ENCODE assay signal across 8 cellular contexts in genomic region chr2:263774-264492, GRCh38. TPM values are rescaled to one million over a fixed set of nuclear protein-coding genes. Genes with fewer than 3 reads are reported as not detected.
DNase-seq lines count a peak whose midpoint lies in the region; ATAC-seq and TF ChIP-seq lines count a peak whose summit lies in the region.

Gene SH3YL1 (minus strand): TSS chr2:264032. CDS start chr2:263984, 48 bp downstream.

- no TSS peak for BruUV-seq in PC-3 (replicated peaks; lab: Mats Ljungman, UMichigan)

- H3K36me3 ChIP-seq in PC-3 (ENCODE audit: low read depth, low read length) (no peaks in the 10 kb centered on the region), parathyroid adenoma (ENCODE audit: control insufficient read depth, insufficient read depth, low read length) (no peaks in the 10 kb centered on the region)

- peak within 1 kb of the TSS; percentile 89 for H3K4me2 ChIP-seq in PC-3 (ENCODE audit: low read length)
- peak within 1 kb of the TSS; percentile 94 for H3K4me2 ChIP-seq in parathyroid adenoma (ENCODE audit: low read length)

- H2AFZ ChIP-seq in PC-3 (ENCODE audit: low read length): peak within 1 kb of the TSS; percentile 75
- H2AFZ ChIP-seq in parathyroid adenoma: peak within 1 kb of the TSS; percentile 93

- H3K9ac ChIP-seq in PC-3 (ENCODE audit: low read length) (peak within 1 kb of the TSS; percentile 94), parathyroid adenoma (peak within 1 kb of the TSS; percentile 87)

- H3K4me1 ChIP-seq in PC-3 (ENCODE audit: insufficient read depth, low read length) (peaks cover 31% of the 10 kb centered on the region), parathyroid adenoma (peaks cover 13% of the 10 kb centered on the region)

- H3K27me3 ChIP-seq in PC-3 (ENCODE audit: low read length): no peaks in the 10 kb centered on the region
- no peaks in the 10 kb centered on the region for H3K27me3 ChIP-seq in parathyroid adenoma (ENCODE audit: control insufficient read depth, insufficient read depth, low read length)

- peak; percentile 24 for ATAC-seq in HG02840 (IDR thresholded peaks at IDR 0.05; ENCODE audit: low FRiP score, unreplicated experiment)
- ATAC-seq in PC-3: peak; percentile 53

- CTCF ChIA-PET in PC-3 (lab: Charles Lee): no interaction called here

- H3K9me3 ChIP-seq in PC-3 (ENCODE audit: low read length) (no peaks in the 10 kb centered on the region), parathyroid adenoma (ENCODE audit: control insufficient read depth, low read length) (no peaks in the 10 kb centered on the region)

- TF ChIP-seq CTCF in GM12875 (IDR thresholded peaks at IDR 0.05; ENCODE audit: borderline replicate concordance, insufficient read depth, low read depth, low read length) (no peak), PC-3 (conservative IDR thresholded peaks at IDR 0.05; ENCODE audit: low read depth, low read length) (no peak), parathyroid adenoma (IDR thresholded peaks at IDR 0.05) (no peak)

- DNase-seq in PC-3: peak; percentile 75
- peak; percentile 59 for DNase-seq in activated naive CD4-positive, alpha-beta T cell treated with Interleukin-2 at 50 U/mL for 16 hours
- DNase-seq in head of caudate nucleus: peak in 28 of 42 donors; percentile 22 to 64 (median 48)
- DNase-seq in OCI-M2 (lab: John Stamatoyannopoulos, UW; ENCODE audit: unreplicated experiment): no peak
- no peak for DNase-seq in NOMO-1 treated with dmso at 0.1 percent for 144 hours (lab: John Stamatoyannopoulos, UW; ENCODE audit: unreplicated experiment)

- H3K79me2 ChIP-seq in PC-3 (ENCODE audit: low read length): peaks cover 77% of the 10 kb centered on the region
- H3K79me2 ChIP-seq in parathyroid adenoma: peaks cover 34% of the 10 kb centered on the region

- H3K4me3 ChIP-seq in GM12875 (ENCODE audit: low read depth, low read length) (peak within 1 kb of the TSS; percentile 70), PC-3 (ENCODE audit: low read length) (peak within 1 kb of the TSS; percentile 89), parathyroid adenoma (ENCODE audit: low read depth, low read length) (peak within 1 kb of the TSS; percentile 81)

- intact Hi-C loops in PC-3 (cut with micrococcal nuclease) (loop anchor here (10.0 kb wide), 1 partner anchor 411 kb away; the partner anchor contains the start of gene TMEM18), head of caudate nucleus (cut with DNase I) (no loop called here)

- POLR2A ChIA-PET in PC-3 (lab: Charles Lee; ENCODE audit: unreplicated experiment): no interaction called here

- no peaks in the 10 kb centered on the region for H3F3A ChIP-seq in PC-3 (ENCODE audit: low read length, unreplicated experiment)

- H3K9me2 ChIP-seq in PC-3 (replicated peaks; ENCODE audit: low read length): no peaks in the 10 kb centered on the region

- peaks cover 31% of the 10 kb centered on the region for H4K20me1 ChIP-seq in PC-3 (ENCODE audit: low read length)

- peak within 1 kb of the TSS; percentile 68 for H3K27ac ChIP-seq in PC-3 (ENCODE audit: low read length)
- H3K27ac ChIP-seq in parathyroid adenoma: peak within 1 kb of the TSS; percentile 94

RNA-seq across cellular contexts. Expression of gene SH3YL1, which starts in this region (rescaled TPM):
- total RNA-seq in PC-3 (2014; rRNA removed): 28.6 and 29.1 TPM in 2 replicates

Comparison
In these comparisons a context has a peak if more than half of its experiments do, and no peak if none do; other contexts are left out.
1. DNase-seq: peak in PC-3 (single experiment), activated naive CD4-positive, alpha-beta T cell treated with Interleukin-2 at 50 U/mL for 16 hours (single experiment) and head of caudate nucleus (28 of 42); none in OCI-M2 (single experiment) and NOMO-1 treated with dmso at 0.1 percent for 144 hours (single experiment).
2. Peak in every context shown above with its lines, with median percentiles within 50 percentile points of each other: H3K4me3 ChIP-seq.